ENCODE assay signal across 1 cellular context in the genomic region with DNA sequence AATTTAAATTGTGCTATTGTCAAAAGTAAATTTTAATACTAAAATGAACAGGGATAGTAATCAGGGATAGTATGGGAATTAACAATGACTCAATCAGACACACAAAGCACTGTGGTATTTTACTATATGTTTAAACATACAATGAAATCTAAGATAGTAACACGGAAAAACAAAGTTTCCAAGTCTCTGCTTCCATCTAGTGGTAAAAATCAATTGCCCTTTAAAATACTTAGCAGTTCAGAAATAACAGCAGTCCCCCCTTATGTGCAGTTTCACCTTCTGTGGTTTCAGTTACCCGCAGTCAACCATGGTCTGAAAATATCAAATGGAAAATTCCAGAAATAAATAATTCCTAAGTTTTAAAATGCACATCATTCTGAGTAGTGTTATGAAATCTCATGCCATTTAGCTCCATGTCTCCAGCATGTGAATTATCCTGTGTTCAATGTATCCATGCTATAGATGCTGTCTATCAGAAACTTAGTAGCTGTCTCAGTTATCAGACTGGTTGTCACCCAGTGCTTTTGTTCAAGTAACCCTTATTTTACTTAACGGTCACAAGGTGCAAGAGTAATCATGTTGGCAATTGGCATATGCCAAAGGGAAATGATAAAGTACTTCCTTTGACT.
TF ChIP-seq lines count a peak whose summit lies in the region.

No MANE protein-coding gene starts in this region.

TF ChIP-seq in K562, 482 proteins besides CTCF, POLR2A, EP300 and RAD21 (continued from another document and continues in another):
- TF ChIP-seq, protein P1, sequence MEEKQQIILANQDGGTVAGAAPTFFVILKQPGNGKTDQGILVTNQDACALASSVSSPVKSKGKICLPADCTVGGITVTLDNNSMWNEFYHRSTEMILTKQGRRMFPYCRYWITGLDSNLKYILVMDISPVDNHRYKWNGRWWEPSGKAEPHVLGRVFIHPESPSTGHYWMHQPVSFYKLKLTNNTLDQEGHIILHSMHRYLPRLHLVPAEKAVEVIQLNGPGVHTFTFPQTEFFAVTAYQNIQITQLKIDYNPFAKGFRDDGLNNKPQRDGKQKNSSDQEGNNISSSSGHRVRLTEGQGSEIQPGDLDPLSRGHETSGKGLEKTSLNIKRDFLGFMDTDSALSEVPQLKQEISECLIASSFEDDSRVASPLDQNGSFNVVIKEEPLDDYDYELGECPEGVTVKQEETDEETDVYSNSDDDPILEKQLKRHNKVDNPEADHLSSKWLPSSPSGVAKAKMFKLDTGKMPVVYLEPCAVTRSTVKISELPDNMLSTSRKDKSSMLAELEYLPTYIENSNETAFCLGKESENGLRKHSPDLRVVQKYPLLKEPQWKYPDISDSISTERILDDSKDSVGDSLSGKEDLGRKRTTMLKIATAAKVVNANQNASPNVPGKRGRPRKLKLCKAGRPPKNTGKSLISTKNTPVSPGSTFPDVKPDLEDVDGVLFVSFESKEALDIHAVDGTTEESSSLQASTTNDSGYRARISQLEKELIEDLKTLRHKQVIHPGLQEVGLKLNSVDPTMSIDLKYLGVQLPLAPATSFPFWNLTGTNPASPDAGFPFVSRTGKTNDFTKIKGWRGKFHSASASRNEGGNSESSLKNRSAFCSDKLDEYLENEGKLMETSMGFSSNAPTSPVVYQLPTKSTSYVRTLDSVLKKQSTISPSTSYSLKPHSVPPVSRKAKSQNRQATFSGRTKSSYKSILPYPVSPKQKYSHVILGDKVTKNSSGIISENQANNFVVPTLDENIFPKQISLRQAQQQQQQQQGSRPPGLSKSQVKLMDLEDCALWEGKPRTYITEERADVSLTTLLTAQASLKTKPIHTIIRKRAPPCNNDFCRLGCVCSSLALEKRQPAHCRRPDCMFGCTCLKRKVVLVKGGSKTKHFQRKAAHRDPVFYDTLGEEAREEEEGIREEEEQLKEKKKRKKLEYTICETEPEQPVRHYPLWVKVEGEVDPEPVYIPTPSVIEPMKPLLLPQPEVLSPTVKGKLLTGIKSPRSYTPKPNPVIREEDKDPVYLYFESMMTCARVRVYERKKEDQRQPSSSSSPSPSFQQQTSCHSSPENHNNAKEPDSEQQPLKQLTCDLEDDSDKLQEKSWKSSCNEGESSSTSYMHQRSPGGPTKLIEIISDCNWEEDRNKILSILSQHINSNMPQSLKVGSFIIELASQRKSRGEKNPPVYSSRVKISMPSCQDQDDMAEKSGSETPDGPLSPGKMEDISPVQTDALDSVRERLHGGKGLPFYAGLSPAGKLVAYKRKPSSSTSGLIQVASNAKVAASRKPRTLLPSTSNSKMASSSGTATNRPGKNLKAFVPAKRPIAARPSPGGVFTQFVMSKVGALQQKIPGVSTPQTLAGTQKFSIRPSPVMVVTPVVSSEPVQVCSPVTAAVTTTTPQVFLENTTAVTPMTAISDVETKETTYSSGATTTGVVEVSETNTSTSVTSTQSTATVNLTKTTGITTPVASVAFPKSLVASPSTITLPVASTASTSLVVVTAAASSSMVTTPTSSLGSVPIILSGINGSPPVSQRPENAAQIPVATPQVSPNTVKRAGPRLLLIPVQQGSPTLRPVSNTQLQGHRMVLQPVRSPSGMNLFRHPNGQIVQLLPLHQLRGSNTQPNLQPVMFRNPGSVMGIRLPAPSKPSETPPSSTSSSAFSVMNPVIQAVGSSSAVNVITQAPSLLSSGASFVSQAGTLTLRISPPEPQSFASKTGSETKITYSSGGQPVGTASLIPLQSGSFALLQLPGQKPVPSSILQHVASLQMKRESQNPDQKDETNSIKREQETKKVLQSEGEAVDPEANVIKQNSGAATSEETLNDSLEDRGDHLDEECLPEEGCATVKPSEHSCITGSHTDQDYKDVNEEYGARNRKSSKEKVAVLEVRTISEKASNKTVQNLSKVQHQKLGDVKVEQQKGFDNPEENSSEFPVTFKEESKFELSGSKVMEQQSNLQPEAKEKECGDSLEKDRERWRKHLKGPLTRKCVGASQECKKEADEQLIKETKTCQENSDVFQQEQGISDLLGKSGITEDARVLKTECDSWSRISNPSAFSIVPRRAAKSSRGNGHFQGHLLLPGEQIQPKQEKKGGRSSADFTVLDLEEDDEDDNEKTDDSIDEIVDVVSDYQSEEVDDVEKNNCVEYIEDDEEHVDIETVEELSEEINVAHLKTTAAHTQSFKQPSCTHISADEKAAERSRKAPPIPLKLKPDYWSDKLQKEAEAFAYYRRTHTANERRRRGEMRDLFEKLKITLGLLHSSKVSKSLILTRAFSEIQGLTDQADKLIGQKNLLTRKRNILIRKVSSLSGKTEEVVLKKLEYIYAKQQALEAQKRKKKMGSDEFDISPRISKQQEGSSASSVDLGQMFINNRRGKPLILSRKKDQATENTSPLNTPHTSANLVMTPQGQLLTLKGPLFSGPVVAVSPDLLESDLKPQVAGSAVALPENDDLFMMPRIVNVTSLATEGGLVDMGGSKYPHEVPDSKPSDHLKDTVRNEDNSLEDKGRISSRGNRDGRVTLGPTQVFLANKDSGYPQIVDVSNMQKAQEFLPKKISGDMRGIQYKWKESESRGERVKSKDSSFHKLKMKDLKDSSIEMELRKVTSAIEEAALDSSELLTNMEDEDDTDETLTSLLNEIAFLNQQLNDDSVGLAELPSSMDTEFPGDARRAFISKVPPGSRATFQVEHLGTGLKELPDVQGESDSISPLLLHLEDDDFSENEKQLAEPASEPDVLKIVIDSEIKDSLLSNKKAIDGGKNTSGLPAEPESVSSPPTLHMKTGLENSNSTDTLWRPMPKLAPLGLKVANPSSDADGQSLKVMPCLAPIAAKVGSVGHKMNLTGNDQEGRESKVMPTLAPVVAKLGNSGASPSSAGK (IDR thresholded peaks at IDR 0.05): no peak
- TF ChIP-seq NFRKB (IDR thresholded peaks at IDR 0.05; ENCODE audit: low read depth) (no peak), JUND (IDR thresholded peaks at IDR 0.05; ENCODE audit: borderline replicate concordance, low read depth, low read length) (no peak), JUND (tag; IDR thresholded peaks at IDR 0.05; ENCODE audit: borderline replicate concordance, low read depth, low read length) (peak; percentile 36; the same call in 2 of the 3 replicates), ZNF384 (IDR thresholded peaks at IDR 0.05; ENCODE audit: low read depth, low read length) (0 out of 2 replicates have a peak, but pooled peaks have one; percentile 7), GATAD2B (IDR thresholded peaks at IDR 0.05; ENCODE audit: borderline replicate concordance) (0 out of 2 replicates have a peak, but pooled peaks have one; percentile 33), ADNP (tag; IDR thresholded peaks at IDR 0.05) (0 out of 2 replicates have a peak, but pooled peaks have one; percentile 31), ZFP36 (IDR thresholded peaks at IDR 0.05; ENCODE audit: low read depth, low read length, partially characterized antibody) (no peak), PRMT5 (CRISPR knock-in tag; IDR thresholded peaks at IDR 0.05) (no peak), DACH1 (IDR thresholded peaks at IDR 0.05; ENCODE audit: partially characterized antibody) (no peak), EP400 (IDR thresholded peaks at IDR 0.05) (0 out of 2 replicates have a peak, but pooled peaks have one; percentile 40), NBN (IDR thresholded peaks at IDR 0.05; ENCODE audit: low read depth) (peak; percentile 64; the same call in 1 of the 2 replicates), ZNF79 (CRISPR knock-in tag; IDR thresholded peaks at IDR 0.05; ENCODE audit: low read depth) (no peak), FOXK2 (conservative IDR thresholded peaks at IDR 0.05 in 1 of 2, IDR thresholded peaks at IDR 0.05 in 1 of 2; ENCODE audit: low read depth in 2 of 2) (0 out of 4 replicates have a peak, but pooled peaks of 1 of the 2 experiments have one; percentile 31), ILF3 (IDR thresholded peaks at IDR 0.05; ENCODE audit: borderline replicate concordance) (0 out of 2 replicates have a peak, but pooled peaks have one; percentile 38), CSDE1 (IDR thresholded peaks at IDR 0.05) (no peak), CBX3 (IDR thresholded peaks at IDR 0.05; ENCODE audit: borderline replicate concordance in 1 of 2, low read length in 2 of 2) (no peak), POLR2H (tag; IDR thresholded peaks at IDR 0.05; ENCODE audit: low read depth) (peak; percentile 55; the same call in 1 of the 2 replicates)
- TF ChIP-seq, protein P2, sequence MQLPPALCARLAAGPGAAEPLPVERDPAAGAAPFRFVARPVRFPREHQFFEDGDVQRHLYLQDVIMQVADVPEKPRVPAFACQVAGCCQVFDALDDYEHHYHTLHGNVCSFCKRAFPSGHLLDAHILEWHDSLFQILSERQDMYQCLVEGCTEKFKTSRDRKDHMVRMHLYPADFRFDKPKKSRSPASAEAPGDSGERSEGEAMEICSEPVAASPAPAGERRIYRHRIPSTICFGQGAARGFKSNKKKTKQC (CRISPR knock-in tag; IDR thresholded peaks at IDR 0.05): no peak
- TF ChIP-seq, protein P3, sequence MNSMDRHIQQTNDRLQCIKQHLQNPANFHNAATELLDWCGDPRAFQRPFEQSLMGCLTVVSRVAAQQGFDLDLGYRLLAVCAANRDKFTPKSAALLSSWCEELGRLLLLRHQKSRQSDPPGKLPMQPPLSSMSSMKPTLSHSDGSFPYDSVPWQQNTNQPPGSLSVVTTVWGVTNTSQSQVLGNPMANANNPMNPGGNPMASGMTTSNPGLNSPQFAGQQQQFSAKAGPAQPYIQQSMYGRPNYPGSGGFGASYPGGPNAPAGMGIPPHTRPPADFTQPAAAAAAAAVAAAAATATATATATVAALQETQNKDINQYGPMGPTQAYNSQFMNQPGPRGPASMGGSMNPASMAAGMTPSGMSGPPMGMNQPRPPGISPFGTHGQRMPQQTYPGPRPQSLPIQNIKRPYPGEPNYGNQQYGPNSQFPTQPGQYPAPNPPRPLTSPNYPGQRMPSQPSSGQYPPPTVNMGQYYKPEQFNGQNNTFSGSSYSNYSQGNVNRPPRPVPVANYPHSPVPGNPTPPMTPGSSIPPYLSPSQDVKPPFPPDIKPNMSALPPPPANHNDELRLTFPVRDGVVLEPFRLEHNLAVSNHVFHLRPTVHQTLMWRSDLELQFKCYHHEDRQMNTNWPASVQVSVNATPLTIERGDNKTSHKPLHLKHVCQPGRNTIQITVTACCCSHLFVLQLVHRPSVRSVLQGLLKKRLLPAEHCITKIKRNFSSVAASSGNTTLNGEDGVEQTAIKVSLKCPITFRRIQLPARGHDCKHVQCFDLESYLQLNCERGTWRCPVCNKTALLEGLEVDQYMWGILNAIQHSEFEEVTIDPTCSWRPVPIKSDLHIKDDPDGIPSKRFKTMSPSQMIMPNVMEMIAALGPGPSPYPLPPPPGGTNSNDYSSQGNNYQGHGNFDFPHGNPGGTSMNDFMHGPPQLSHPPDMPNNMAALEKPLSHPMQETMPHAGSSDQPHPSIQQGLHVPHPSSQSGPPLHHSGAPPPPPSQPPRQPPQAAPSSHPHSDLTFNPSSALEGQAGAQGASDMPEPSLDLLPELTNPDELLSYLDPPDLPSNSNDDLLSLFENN (IDR thresholded peaks at IDR 0.05; ENCODE audit: low read depth in 2 of 2, low read length in 2 of 2): no peak
- TF ChIP-seq, protein P4, sequence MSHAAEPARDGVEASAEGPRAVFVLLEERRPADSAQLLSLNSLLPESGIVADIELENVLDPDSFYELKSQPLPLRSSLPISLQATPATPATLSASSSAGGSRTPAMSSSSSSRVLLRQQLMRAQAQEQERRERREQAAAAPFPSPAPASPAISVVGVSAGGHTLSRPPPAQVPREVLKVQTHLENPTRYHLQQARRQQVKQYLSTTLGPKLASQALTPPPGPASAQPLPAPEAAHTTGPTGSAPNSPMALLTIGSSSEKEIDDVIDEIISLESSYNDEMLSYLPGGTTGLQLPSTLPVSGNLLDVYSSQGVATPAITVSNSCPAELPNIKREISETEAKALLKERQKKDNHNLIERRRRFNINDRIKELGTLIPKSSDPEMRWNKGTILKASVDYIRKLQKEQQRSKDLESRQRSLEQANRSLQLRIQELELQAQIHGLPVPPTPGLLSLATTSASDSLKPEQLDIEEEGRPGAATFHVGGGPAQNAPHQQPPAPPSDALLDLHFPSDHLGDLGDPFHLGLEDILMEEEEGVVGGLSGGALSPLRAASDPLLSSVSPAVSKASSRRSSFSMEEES (CRISPR knock-in tag; IDR thresholded peaks at IDR 0.05): no peak
- TF ChIP-seq, protein P5, sequence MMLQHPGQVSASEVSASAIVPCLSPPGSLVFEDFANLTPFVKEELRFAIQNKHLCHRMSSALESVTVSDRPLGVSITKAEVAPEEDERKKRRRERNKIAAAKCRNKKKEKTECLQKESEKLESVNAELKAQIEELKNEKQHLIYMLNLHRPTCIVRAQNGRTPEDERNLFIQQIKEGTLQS (IDR thresholded peaks at IDR 0.05): peak; percentile 7; the same call in 1 of the 2 replicates
- TF ChIP-seq, protein P5 (CRISPR knock-in tag; conservative IDR thresholded peaks at IDR 0.05): 0 out of 2 replicates have a peak, but pooled peaks have one; percentile 12
- TF ChIP-seq, protein P6, sequence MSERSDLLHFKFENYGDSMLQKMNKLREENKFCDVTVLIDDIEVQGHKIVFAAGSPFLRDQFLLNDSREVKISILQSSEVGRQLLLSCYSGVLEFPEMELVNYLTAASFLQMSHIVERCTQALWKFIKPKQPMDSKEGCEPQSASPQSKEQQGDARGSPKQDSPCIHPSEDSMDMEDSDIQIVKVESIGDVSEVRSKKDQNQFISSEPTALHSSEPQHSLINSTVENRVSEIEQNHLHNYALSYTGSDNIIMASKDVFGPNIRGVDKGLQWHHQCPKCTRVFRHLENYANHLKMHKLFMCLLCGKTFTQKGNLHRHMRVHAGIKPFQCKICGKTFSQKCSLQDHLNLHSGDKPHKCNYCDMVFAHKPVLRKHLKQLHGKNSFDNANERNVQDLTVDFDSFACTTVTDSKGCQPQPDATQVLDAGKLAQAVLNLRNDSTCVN (CRISPR knock-in tag; IDR thresholded peaks at IDR 0.05): no peak
- TF ChIP-seq, protein P7, sequence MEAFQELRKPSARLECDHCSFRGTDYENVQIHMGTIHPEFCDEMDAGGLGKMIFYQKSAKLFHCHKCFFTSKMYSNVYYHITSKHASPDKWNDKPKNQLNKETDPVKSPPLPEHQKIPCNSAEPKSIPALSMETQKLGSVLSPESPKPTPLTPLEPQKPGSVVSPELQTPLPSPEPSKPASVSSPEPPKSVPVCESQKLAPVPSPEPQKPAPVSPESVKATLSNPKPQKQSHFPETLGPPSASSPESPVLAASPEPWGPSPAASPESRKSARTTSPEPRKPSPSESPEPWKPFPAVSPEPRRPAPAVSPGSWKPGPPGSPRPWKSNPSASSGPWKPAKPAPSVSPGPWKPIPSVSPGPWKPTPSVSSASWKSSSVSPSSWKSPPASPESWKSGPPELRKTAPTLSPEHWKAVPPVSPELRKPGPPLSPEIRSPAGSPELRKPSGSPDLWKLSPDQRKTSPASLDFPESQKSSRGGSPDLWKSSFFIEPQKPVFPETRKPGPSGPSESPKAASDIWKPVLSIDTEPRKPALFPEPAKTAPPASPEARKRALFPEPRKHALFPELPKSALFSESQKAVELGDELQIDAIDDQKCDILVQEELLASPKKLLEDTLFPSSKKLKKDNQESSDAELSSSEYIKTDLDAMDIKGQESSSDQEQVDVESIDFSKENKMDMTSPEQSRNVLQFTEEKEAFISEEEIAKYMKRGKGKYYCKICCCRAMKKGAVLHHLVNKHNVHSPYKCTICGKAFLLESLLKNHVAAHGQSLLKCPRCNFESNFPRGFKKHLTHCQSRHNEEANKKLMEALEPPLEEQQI (IDR thresholded peaks at IDR 0.05): peak; percentile 74
- TF ChIP-seq, protein P8, sequence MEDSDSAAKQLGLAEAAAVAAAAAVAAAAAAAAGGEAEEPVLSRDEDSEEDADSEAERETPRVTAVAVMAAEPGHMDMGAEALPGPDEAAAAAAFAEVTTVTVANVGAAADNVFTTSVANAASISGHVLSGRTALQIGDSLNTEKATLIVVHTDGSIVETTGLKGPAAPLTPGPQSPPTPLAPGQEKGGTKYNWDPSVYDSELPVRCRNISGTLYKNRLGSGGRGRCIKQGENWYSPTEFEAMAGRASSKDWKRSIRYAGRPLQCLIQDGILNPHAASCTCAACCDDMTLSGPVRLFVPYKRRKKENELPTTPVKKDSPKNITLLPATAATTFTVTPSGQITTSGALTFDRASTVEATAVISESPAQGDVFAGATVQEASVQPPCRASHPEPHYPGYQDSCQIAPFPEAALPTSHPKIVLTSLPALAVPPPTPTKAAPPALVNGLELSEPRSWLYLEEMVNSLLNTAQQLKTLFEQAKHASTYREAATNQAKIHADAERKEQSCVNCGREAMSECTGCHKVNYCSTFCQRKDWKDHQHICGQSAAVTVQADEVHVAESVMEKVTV (CRISPR knock-in tag; IDR thresholded peaks at IDR 0.05): peak; percentile 53; the same call in 1 of the 2 replicates
